Comparison of ENCODE assay signal across 8 cellular contexts in genomic region chr4:177309525-177310371, GRCh38. TPM values are rescaled to one million over a fixed set of nuclear protein-coding genes. Genes with fewer than 3 reads are reported as not detected.
A peak's percentile ranks its signal among the peaks of the same experiment; 100 is the strongest.
DNase-seq lines count a peak whose midpoint lies in the region; ATAC-seq and TF ChIP-seq lines count a peak whose summit lies in the region.

Gene NEIL3, plus strand, starts transcription at chr4:177309874. Its CDS starts 80 bp downstream, at chr4:177309954.

- peak within 1 kb of the TSS; percentile 57 for H3K27ac Mint-ChIP-seq in endothelial cell (ENCODE audit: unreplicated experiment)

- peaks cover 2% of the 10 kb centered on the region for H3K4me1 Mint-ChIP-seq in endothelial cell (ENCODE audit: unreplicated experiment)

- H3K4me3 Mint-ChIP-seq in endothelial cell (ENCODE audit: unreplicated experiment) = peak within 1 kb of the TSS; percentile 94

- DNase-seq in COR-L47 (lab: John Stamatoyannopoulos, UW) (peak; percentile 91), HT-29 (ENCODE audit: low spot score) (peak; percentile 87), NOMO-1 treated with DMSO at 0.1 percent for 48 hours (lab: John Stamatoyannopoulos, UW; ENCODE audit: unreplicated experiment) (peak; percentile 94), endothelial cell (ENCODE audit: low spot score) (peak; percentile 92), midbrain (lab: John Stamatoyannopoulos, UW) (peak; percentile 86)
- peak; percentile 89 to 91 for DNase-seq in activated CD8-positive, alpha-beta memory T cell treated with anti-CD3 and anti-CD28 coated beads for 4 hours (ENCODE audit: low read depth in 2 of 2)
- peak; percentile 92 to 94 for DNase-seq in stimulated activated CD8-positive, alpha-beta memory T cell treated with anti-CD3 and anti-CD28 coated beads, Interleukin-15, amount 100 ng/mL, for 48 hours (ENCODE audit: low read depth in 2 of 2)

- no peaks in the 10 kb centered on the region for H3K36me3 Mint-ChIP-seq in endothelial cell (ENCODE audit: low read depth, unreplicated experiment)

- peaks cover 2% of the 10 kb centered on the region for H3K27me3 Mint-ChIP-seq in endothelial cell (ENCODE audit: unreplicated experiment)

- ATAC-seq in GM21360 (IDR thresholded peaks at IDR 0.05; ENCODE audit: unreplicated experiment) = peak; percentile 88

- no peak for TF ChIP-seq CTCF in endothelial cell (IDR thresholded peaks at IDR 0.05; ENCODE audit: unreplicated experiment)

- H3K9me3 Mint-ChIP-seq in endothelial cell (ENCODE audit: unreplicated experiment) = no peaks in the 10 kb centered on the region

RNA-seq across cellular contexts. Expression of gene NEIL3, which starts in this region (rescaled TPM):
- 3.1 and 4.6 TPM in 2 replicates for total RNA-seq in HT-29 (2014; rRNA removed; shearing (Covaris generic))
- 1.7 TPM for total RNA-seq in endothelial cell (ENCODE audit: unreplicated experiment)

Comparison
In these comparisons a context has a peak if more than half of its experiments do, and no peak if none do; other contexts are left out.
1. Peak in every context shown above with its lines: DNase-seq and ATAC-seq.